In the genomic region with DNA sequence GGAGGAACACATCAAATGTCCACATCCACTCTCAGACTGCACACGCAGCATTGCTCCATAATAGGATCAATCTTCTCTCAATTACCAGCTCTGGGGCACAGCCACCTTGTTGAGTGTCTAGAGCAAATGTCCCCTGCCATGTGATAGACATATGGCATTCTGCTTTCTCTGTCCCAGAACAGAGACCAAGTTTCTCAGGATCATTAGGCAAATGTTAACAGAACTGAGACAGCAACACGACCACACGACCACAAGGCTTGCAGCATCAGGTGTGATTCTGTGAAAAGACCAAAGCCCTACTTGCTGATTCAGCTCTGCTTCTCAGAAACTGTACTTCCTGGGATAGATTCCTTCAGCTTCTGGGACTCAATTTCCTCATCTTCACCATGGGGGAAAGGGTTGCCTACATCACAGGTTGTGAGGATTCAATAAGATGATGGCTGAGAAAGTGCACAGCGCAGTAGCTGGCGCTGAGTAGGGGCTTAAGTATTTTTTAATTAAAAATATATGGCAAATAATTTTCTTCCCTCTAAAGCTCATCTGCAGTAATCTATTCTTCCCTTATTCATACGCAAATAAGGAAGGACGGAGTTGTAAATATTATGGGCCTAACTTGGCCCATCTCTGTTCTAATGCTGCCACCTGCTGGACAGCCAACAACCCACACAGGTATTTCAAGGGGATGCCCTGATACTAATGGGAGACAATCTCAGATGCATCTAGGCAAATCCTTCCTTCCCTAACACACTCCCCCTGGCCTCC, we compare ENCODE assay signal across 8 cellular contexts.
A peak's percentile ranks its signal among the peaks of the same experiment; 100 is the strongest.
DNase-seq lines count a peak whose midpoint lies in the region; ATAC-seq lines count a peak whose summit lies in the region.

No MANE protein-coding gene starts in this region.

- no peak overlapping the region for H3K4me3 Mint-ChIP-seq in central memory CD8-positive, alpha-beta T cell

- peak; percentile 67 for ATAC-seq in HG02623 (IDR thresholded peaks at IDR 0.05; ENCODE audit: unreplicated experiment)
- ATAC-seq in activated CD4-positive, CD25-positive, alpha-beta regulatory T cell treated with anti-CD3 and anti-CD28 coated beads, Interleukin-2, amount 50 U/mL, for 24 hours = peak; percentile 56 to 78
- no peak for ATAC-seq in central memory CD8-positive, alpha-beta T cell (replicated peaks; ENCODE audit: extremely low read depth, poor library complexity, severe bottlenecking)

- H3K36me3 Mint-ChIP-seq in central memory CD8-positive, alpha-beta T cell (ENCODE audit: insufficient read depth) = no peaks in the 10 kb centered on the region

- DNase-seq in ELF-1 (ENCODE audit: low read depth, low spot score) (peak; percentile 54), NCI-H2227 (lab: John Stamatoyannopoulos, UW; ENCODE audit: unreplicated experiment) (peak; percentile 81), left kidney (ENCODE audit: low read depth, low spot score) (peak; percentile 86), OCI-M2 (lab: John Stamatoyannopoulos, UW; ENCODE audit: unreplicated experiment) (no peak)
- peak; percentile 28 to 45 for DNase-seq in central memory CD8-positive, alpha-beta T cell (ENCODE audit: low spot score in 2 of 2)
- DNase-seq in stimulated activated CD4-positive, alpha-beta T cell treated with anti-CD3 and anti-CD28 coated beads, Interleukin-4, amount 100 ng/mL, for 4 hours = peak; percentile 59 to 61

- H3K9me3 Mint-ChIP-seq in central memory CD8-positive, alpha-beta T cell = no peaks in the 10 kb centered on the region

- no peak overlapping the region for H3K27ac Mint-ChIP-seq in central memory CD8-positive, alpha-beta T cell (ENCODE audit: low read depth)

- H3K27me3 Mint-ChIP-seq in central memory CD8-positive, alpha-beta T cell = peaks cover 13% of the 10 kb centered on the region

- no peaks in the 10 kb centered on the region for H3K4me1 Mint-ChIP-seq in central memory CD8-positive, alpha-beta T cell
